ENCODE assay signal across 2 cellular contexts in genomic region chr5:1045960-1046560, GRCh38.
A peak's percentile ranks its signal among the peaks of the same experiment; 100 is the strongest.
TF ChIP-seq lines count a peak whose summit lies in the region.

No MANE protein-coding gene starts in this region.

TF ChIP-seq in HEK293T, 16 proteins besides CTCF, POLR2A, EP300 and RAD21:
- no peak for TF ChIP-seq SUZ12 (IDR thresholded peaks at IDR 0.05)
- TF ChIP-seq LEF1 (IDR thresholded peaks at IDR 0.05; ENCODE audit: borderline replicate concordance): no peak
- TF ChIP-seq HDGF (IDR thresholded peaks at IDR 0.05; ENCODE audit: borderline replicate concordance): no peak
- TF ChIP-seq SP1 (IDR thresholded peaks at IDR 0.05): no peak
- TF ChIP-seq TARDBP (IDR thresholded peaks at IDR 0.05): peak; percentile 44

TF ChIP-seq in H1, 55 proteins besides CTCF, POLR2A, EP300 and RAD21:
- TF ChIP-seq RXRA (IDR thresholded peaks at IDR 0.05; ENCODE audit: insufficient read depth, low read depth, low read length): no peak
- no peak for TF ChIP-seq SP1 (IDR thresholded peaks at IDR 0.05; ENCODE audit: low read depth, low read length)
- no peak for TF ChIP-seq KDM4A (IDR thresholded peaks at IDR 0.05; ENCODE audit: low read depth, low read length, severe bottlenecking)
- TF ChIP-seq CHD2 (IDR thresholded peaks at IDR 0.05; ENCODE audit: low read length): no peak
- no peak for TF ChIP-seq TEAD4 (IDR thresholded peaks at IDR 0.05; ENCODE audit: low read depth, low read length)
- no peak for TF ChIP-seq E2F6 (IDR thresholded peaks at IDR 0.05)
- TF ChIP-seq SP2 (IDR thresholded peaks at IDR 0.05; ENCODE audit: low read length): no peak
- no peak for TF ChIP-seq KDM5A (IDR thresholded peaks at IDR 0.05; ENCODE audit: low read length)
- TF ChIP-seq JUND (IDR thresholded peaks at IDR 0.05; ENCODE audit: low read length): no peak
- no peak for TF ChIP-seq SAP30 (IDR thresholded peaks at IDR 0.05; ENCODE audit: insufficient read depth, insufficient replicate concordance, low read length)
- TF ChIP-seq TAF7 (optimal IDR thresholded peaks at IDR 0.05; ENCODE audit: borderline replicate concordance, low read depth, low read length): no peak
- TF ChIP-seq RNF2 (IDR thresholded peaks at IDR 0.05; ENCODE audit: borderline replicate concordance, low read depth, low read length, missing control alignments, poor library complexity, severe bottlenecking): no peak
- no peak for TF ChIP-seq POU5F1 (IDR thresholded peaks at IDR 0.05; ENCODE audit: low read depth, low read length)
- no peak for TF ChIP-seq ATF3 (IDR thresholded peaks at IDR 0.05; ENCODE audit: insufficient read depth, low read depth, low read length)
- TF ChIP-seq CBX8 (IDR thresholded peaks at IDR 0.05; ENCODE audit: borderline replicate concordance, low read depth, low read length): no peak
- TF ChIP-seq YY1 (IDR thresholded peaks at IDR 0.05; ENCODE audit: low read depth, low read length): no peak
- no peak for TF ChIP-seq SP4 (IDR thresholded peaks at IDR 0.05; ENCODE audit: low read length)
- no peak for TF ChIP-seq CREB1 (IDR thresholded peaks at IDR 0.05)
- no peak for TF ChIP-seq MAFK (IDR thresholded peaks at IDR 0.05; ENCODE audit: low read depth, low read length)
